In genomic region chr12:45989857-45990467, GRCh38 we compare ENCODE assay signal across 8 cellular contexts. TPM values are rescaled to one million over a fixed set of nuclear protein-coding genes. Genes with fewer than 3 reads are reported as not detected.
DNase-seq lines count a peak whose midpoint lies in the region; ATAC-seq, FAIRE-seq and TF ChIP-seq lines count a peak whose summit lies in the region.

No MANE protein-coding gene starts in this region.

- peak overlapping the region; percentile 97 for H3K27ac Mint-ChIP-seq in astrocyte (ENCODE audit: unreplicated experiment)

- H3F3A ChIP-seq in DOHH2 (ENCODE audit: control insufficient read depth, insufficient read depth) = peaks cover 3% of the 10 kb centered on the region; the same call in 1 of the 2 replicates

- under 1% methylated on average over 60 of the region's 61 CpGs for WGBS in HUES64

- peaks cover 12% of the 10 kb centered on the region for H3K36me3 Mint-ChIP-seq in astrocyte (ENCODE audit: low read depth, unreplicated experiment)

- H3K4me1 ChIP-seq in DOHH2 (ENCODE audit: control insufficient read depth, low read length) (peaks cover 42% of the 10 kb centered on the region), HUES64 (ENCODE audit: insufficient read depth, low read length) (peaks cover 26% of the 10 kb centered on the region), astrocyte (ENCODE audit: insufficient read depth, low read length) (peaks cover 20% of the 10 kb centered on the region)

- H3K27ac ChIP-seq in DOHH2 (ENCODE audit: low read depth, low read length) (peak overlapping the region; percentile 86), HUES64 (ENCODE audit: low read depth, low read length) (peak overlapping the region; percentile 97), astrocyte (ENCODE audit: low read depth, low read length) (peak overlapping the region; percentile 99)

- no peaks in the 10 kb centered on the region for H3K9me3 Mint-ChIP-seq in astrocyte (ENCODE audit: unreplicated experiment)

- peak; percentile 23 to 67 (median 39) for DNase-seq in T-helper 2 cell
- DNase-seq in astrocyte (ENCODE audit: low read depth) = peak; percentile 39
- peak; percentile 7 for DNase-seq in smooth muscle cell of the brain vasculature (ENCODE audit: low read depth, low spot score)
- no peak for DNase-seq in GM13977 (ENCODE audit: low spot score)

- no peaks in the 10 kb centered on the region for H3K27me3 ChIP-seq in DOHH2 (ENCODE audit: control insufficient read depth, low read length)
- no peaks in the 10 kb centered on the region for H3K27me3 ChIP-seq in HUES64 (ENCODE audit: insufficient read depth, low read length)
- H3K27me3 ChIP-seq in astrocyte (ENCODE audit: insufficient read depth, low read length) = no peaks in the 10 kb centered on the region

- H3K9ac ChIP-seq in HUES64 (ENCODE audit: low read depth, low read length) = peak overlapping the region; percentile 95
- peak overlapping the region; percentile 100 for H3K9ac ChIP-seq in astrocyte (ENCODE audit: low read length)

- no peak for TF ChIP-seq CTCF in DOHH2 (IDR thresholded peaks at IDR 0.05; ENCODE audit: low read depth, low read length, poor library complexity, severe bottlenecking)
- no peak for TF ChIP-seq CTCF in astrocyte (IDR thresholded peaks at IDR 0.05; ENCODE audit: insufficient read depth, low read depth, low read length)
- no peak for TF ChIP-seq CTCF in GM13977 (IDR thresholded peaks at IDR 0.05; ENCODE audit: extremely low read depth, insufficient read depth, missing control alignments)

- H3K9me2 ChIP-seq in DOHH2 (replicated peaks; ENCODE audit: control insufficient read depth, low read length) = no peaks in the 10 kb centered on the region

- H3K4me2 ChIP-seq in DOHH2 (ENCODE audit: low read length) = peak overlapping the region; percentile 74
- H3K4me2 ChIP-seq in astrocyte (ENCODE audit: low read length) = peak overlapping the region; percentile 91

- peak; percentile 23 for ATAC-seq in GM21526 (IDR thresholded peaks at IDR 0.05; ENCODE audit: low FRiP score, unreplicated experiment)

- H3K9me3 ChIP-seq in DOHH2 (ENCODE audit: control insufficient read depth, insufficient read depth, low read length) = no peaks in the 10 kb centered on the region
- H3K9me3 ChIP-seq in HUES64 (ENCODE audit: insufficient read depth, low read depth, low read length) = no peaks in the 10 kb centered on the region
- H3K9me3 ChIP-seq in astrocyte (ENCODE audit: insufficient read depth, low read depth, low read length) = no peaks in the 10 kb centered on the region
- H3K9me3 ChIP-seq in iPS-18c (ENCODE audit: control insufficient read depth, insufficient read depth, low read length) = no peaks in the 10 kb centered on the region

- no peak for FAIRE-seq in astrocyte (lab: Jason Lieb, UNC)

- H2AFZ ChIP-seq in astrocyte (ENCODE audit: low read depth, low read length) = peak overlapping the region; percentile 67

- peaks cover 36% of the 10 kb centered on the region for H3K4me1 Mint-ChIP-seq in astrocyte (ENCODE audit: low read depth, unreplicated experiment)

- no peaks in the 10 kb centered on the region for H3K27me3 Mint-ChIP-seq in astrocyte (ENCODE audit: low read depth, unreplicated experiment)

- H3K36me3 ChIP-seq in DOHH2 (ENCODE audit: control insufficient read depth, low read length) (peaks cover 52% of the 10 kb centered on the region), HUES64 (ENCODE audit: insufficient read depth, low read length) (0 out of 2 replicates have a peak, but pooled peaks cover 11% of the 10 kb centered on the region), astrocyte (ENCODE audit: insufficient read depth, low read length) (peaks cover 13% of the 10 kb centered on the region)

- H3K79me2 ChIP-seq in DOHH2 (ENCODE audit: control insufficient read depth, low read length) (peaks cover 58% of the 10 kb centered on the region), astrocyte (ENCODE audit: insufficient read depth, low read length) (peaks cover 54% of the 10 kb centered on the region)

- H3K4me3 Mint-ChIP-seq in astrocyte (ENCODE audit: unreplicated experiment) = peak overlapping the region; percentile 97

- in situ Hi-C loops in GM13977 (cut with MboI; ENCODE audit: low pct_unique_long_range_greater_than_20kb, low sequenced_read_pairs, unreplicated experiment) = no loop called here

- H4K20me1 ChIP-seq in DOHH2 (ENCODE audit: control insufficient read depth, insufficient read depth, low read depth, low read length) (peaks cover 24% of the 10 kb centered on the region), astrocyte (ENCODE audit: insufficient read depth, low read length) (peaks cover 43% of the 10 kb centered on the region)

- H3K4me3 ChIP-seq in DOHH2 (ENCODE audit: low read length) (peak overlapping the region; percentile 86), HUES64 (ENCODE audit: low read length) (peak overlapping the region; percentile 94), astrocyte (ENCODE audit: insufficient read depth, low read depth, low read length) (peak overlapping the region; percentile 92), iPS-18c (ENCODE audit: insufficient read depth, low read depth, low read length) (peak overlapping the region; percentile 95)

RNA-seq across cellular contexts. Expression of gene SCAF11, which starts 0.4 kb away (rescaled TPM):
- polyA plus RNA-seq in HUES64 (2013, experiment 1 of 2) = 47.6 TPM
- 57.7 TPM for polyA plus RNA-seq in HUES64 (2013, experiment 2 of 2)
- total RNA-seq in astrocyte = 103 and 118 TPM in 2 replicates
